Comparison of ENCODE assay signal across 11 cellular contexts in genomic region chr7:4774007-4774406, GRCh38. TPM values are rescaled to one million over a fixed set of nuclear protein-coding genes. Genes with fewer than 3 reads are reported as not detected.
DNase-seq lines count a peak whose midpoint lies in the region; ATAC-seq, FAIRE-seq and TF ChIP-seq lines count a peak whose summit lies in the region.
"Had no signal": no experiment of that assay in that cellular context is flagged by ENCODE, and none has a peak within 500 bp of the region (broad histone marks: within the 10 kb centered on the region; RNA-seq: fewer than 3 reads in every experiment).

No MANE protein-coding gene starts in this region.

- no peak for ATAC-seq in GM21447 (IDR thresholded peaks at IDR 0.05; ENCODE audit: unreplicated experiment)
- ATAC-seq in HG03354 (IDR thresholded peaks at IDR 0.05; ENCODE audit: poor library complexity, severe bottlenecking, unreplicated experiment) = no peak

- TF ChIP-seq EP300 in stomach (IDR thresholded peaks at IDR 0.05) = no peak

- H3K9me3 ChIP-seq in iPS-20b (ENCODE audit: insufficient read depth, low read depth, low read length) (no peaks in the 10 kb centered on the region), stomach (no peaks in the 10 kb centered on the region), small intestine (ENCODE audit: control insufficient read depth, low read depth) (no peaks in the 10 kb centered on the region)
- H3K9me3 ChIP-seq: heart right ventricle had no signal

- no peak for TF ChIP-seq CTCF in VCaP (conservative IDR thresholded peaks at IDR 0.05)
- TF ChIP-seq CTCF in stomach (IDR thresholded peaks at IDR 0.05) = no peak

- H3K36me3 Mint-ChIP-seq in activated T-cell treated with anti-CD3 and anti-CD28 coated beads, Interleukin-2, amount 50 U/mL, for 24 hours (ENCODE audit: low read depth) = peaks cover 55% of the 10 kb centered on the region

- H3K27ac ChIP-seq in VCaP = peak overlapping the region; percentile 86; the same call in 1 of the 2 replicates
- H3K27ac ChIP-seq in iPS-20b (ENCODE audit: low read length) = no peak overlapping the region
- peak overlapping the region in 3 of 5 donors; percentile 96 to 99 (median 96) for H3K27ac ChIP-seq in stomach
- H3K27ac ChIP-seq in small intestine (ENCODE audit: low read depth in 1 of 2, low read length in 1 of 2) = peak overlapping the region in 1 of 2 donors; percentile 96

- no peaks in the 10 kb centered on the region for H3K9me3 Mint-ChIP-seq in activated T-cell treated with anti-CD3 and anti-CD28 coated beads, Interleukin-2, amount 50 U/mL, for 24 hours

- FAIRE-seq in small intestine (lab: Jason Lieb, UNC) = no peak

- 0 out of 2 replicates have a peak overlapping the region, but pooled peaks have one; percentile 83 for H3K4me3 ChIP-seq in iPS-20b (ENCODE audit: low read length)
- H3K4me3 ChIP-seq in stomach = peak overlapping the region in 1 of 4 donors; percentile 94
- no peak overlapping the region for H3K4me3 ChIP-seq in small intestine (ENCODE audit: low read depth in 1 of 2, low read length in 2 of 2)

- intact Hi-C loops in stomach (cut with DNase I; ENCODE audit: low total_unique reads) = no loop called here

- 63 to 73% (median 67%) methylated on average over 12 of the region's 12 CpGs for WGBS in stomach, 5 donors
- WGBS in small intestine, 3 donors = 81 to 87% (median 85%) methylated on average over 11 to 12 of the region's 12 CpGs

- peak overlapping the region; percentile 99 for H3K4me3 Mint-ChIP-seq in activated T-cell treated with anti-CD3 and anti-CD28 coated beads, Interleukin-2, amount 50 U/mL, for 24 hours

- H3K27me3 ChIP-seq in iPS-20b (ENCODE audit: insufficient read depth, low read length) (no peaks in the 10 kb centered on the region), stomach (no peaks in the 10 kb centered on the region), small intestine (ENCODE audit: control insufficient read depth in 2 of 2, insufficient read depth in 2 of 2, low read length in 2 of 2) (no peaks in the 10 kb centered on the region)
- H3K27me3 ChIP-seq: heart right ventricle had no signal

- no peak for DNase-seq in activated T-cell treated with anti-CD3 and anti-CD28 coated beads, Interleukin-2, amount 50 U/mL, for 24 hours
- DNase-seq in activated T-cell treated with anti-CD3 and anti-CD28 coated beads for 4 hours = no peak
- no peak for DNase-seq in stomach
- DNase-seq in small intestine = no peak
- DNase-seq: activated CD4-positive, alpha-beta T cell treated with anti-CD3 and anti-CD28 coated beads for 1 hour; heart right ventricle; NCI-H1105 had no signal

- no peak for TF ChIP-seq POLR2A in stomach (IDR thresholded peaks at IDR 0.05)

- H3K4me1 ChIP-seq in iPS-20b (ENCODE audit: insufficient read depth, low read length) = no peaks in the 10 kb centered on the region
- peaks cover 30 to 70% (median 47%) of the 10 kb centered on the region in 4 donors for H3K4me1 ChIP-seq in stomach
- H3K4me1 ChIP-seq in small intestine (ENCODE audit: control insufficient read depth in 2 of 2, insufficient read depth in 1 of 2, low read depth in 1 of 2, low read length in 1 of 2) = peaks cover 3 to 7% of the 10 kb centered on the region in 2 donors

- no peak overlapping the region for H3K9ac ChIP-seq in iPS-20b (ENCODE audit: low read depth, low read length)

- peaks cover 45% of the 10 kb centered on the region for H3K4me1 Mint-ChIP-seq in activated T-cell treated with anti-CD3 and anti-CD28 coated beads, Interleukin-2, amount 50 U/mL, for 24 hours (ENCODE audit: low read depth)

- no peaks in the 10 kb centered on the region for H3K27me3 Mint-ChIP-seq in activated T-cell treated with anti-CD3 and anti-CD28 coated beads, Interleukin-2, amount 50 U/mL, for 24 hours

- peak overlapping the region; percentile 99 for H3K27ac Mint-ChIP-seq in activated T-cell treated with anti-CD3 and anti-CD28 coated beads, Interleukin-2, amount 50 U/mL, for 24 hours

- no peaks in the 10 kb centered on the region for H3K36me3 ChIP-seq in iPS-20b (ENCODE audit: insufficient read depth, low read depth, low read length)
- peaks cover 0 to 11% (median 0%) of the 10 kb centered on the region in 4 donors for H3K36me3 ChIP-seq in stomach
- no peaks in the 10 kb centered on the region for H3K36me3 ChIP-seq in small intestine (ENCODE audit: control insufficient read depth in 2 of 2, insufficient read depth in 2 of 2, low read length in 2 of 2)

RNA-seq across cellular contexts. Expression of gene AP5Z1, which starts 1.4 kb away (rescaled TPM):
- total RNA-seq in stomach = 100 to 1,000 TPM in 1 of 5 donors, 10 to 100 TPM in 4; 11.6 to 140 (median 52.5) TPM
- polyA plus RNA-seq in stomach (10 to 100 TPM; 34.7 to 43.7 (median 40.8) TPM), small intestine (100 to 1,000 TPM in 1 of 3 donors, 10 to 100 TPM in 2; 42.3 to 116 (median 86.1) TPM)
